32 cellular contexts compared by ENCODE assay signal in the genomic region with DNA sequence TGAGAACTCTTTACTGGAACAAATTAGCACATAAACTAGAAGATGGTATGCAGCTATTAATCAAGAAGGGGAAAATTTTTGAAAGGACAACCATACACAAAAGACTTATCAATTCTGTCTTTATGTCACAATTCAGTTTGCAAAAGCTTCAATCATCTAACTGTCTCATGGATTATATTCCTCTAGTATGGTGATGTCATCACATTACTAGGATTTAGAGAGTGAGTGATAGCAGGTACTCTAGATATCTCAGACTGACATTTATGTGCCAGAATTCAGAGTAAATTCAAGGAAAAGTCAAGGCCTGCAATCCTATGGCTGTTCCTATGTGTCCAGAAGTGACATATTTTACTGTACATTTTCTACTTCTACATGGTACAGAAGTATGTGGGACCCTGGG.
"Had no signal": no experiment of that assay in that cellular context is flagged by ENCODE, and none has a peak within 500 bp of the region (broad histone marks: within the 10 kb centered on the region; RNA-seq: fewer than 3 reads in every experiment).

No MANE protein-coding gene starts in this region.

- H3K36me3 ChIP-seq: breast epithelium, cardiac muscle cell, colonic mucosa, esophagus squamous epithelium, gastroesophageal sphincter, heart right ventricle had no signal

- DNase-seq: activated CD4-positive, alpha-beta memory T cell treated with anti-CD3 and anti-CD28 coated beads for 36 hours; activated CD4-positive, alpha-beta T cell treated with anti-CD3 and anti-CD28 coated beads for 36 hours; activated CD4-positive, alpha-beta T cell treated with anti-CD3 and anti-CD28 coated beads, Interleukin-2, amount 10 ng/mL, durations not matched to agents 24 days and 14 days; activated CD4-positive, CD25-positive, alpha-beta regulatory T cell; activated CD4-positive, CD25-positive, alpha-beta regulatory T cell treated with anti-CD3 and anti-CD28 coated beads, Interleukin-2, amount 50 U/mL, for 72 hours; activated CD8-positive, alpha-beta memory T cell treated with anti-CD3 and anti-CD28 coated beads, Interleukin-2, amount 10 ng/mL, durations not matched to agents 7 days and 5 days; activated CD8-positive, alpha-beta memory T cell treated with anti-CD3 and anti-CD28 coated beads, Interleukin-2, amount 50 U/mL, for 48 hours; activated CD8-positive, alpha-beta T cell treated with anti-CD3 and anti-CD28 coated beads, Interleukin-2, amount 10 ng/mL, durations not matched to agents 7 days and 5 days; activated gamma-delta T cell; activated naive CD4-positive, alpha-beta T cell; activated naive CD4-positive, alpha-beta T cell treated with anti-CD3 and anti-CD28 coated beads, Interleukin-2, amount 50 U/mL, for 16 hours; activated T-cell treated with anti-CD3 and anti-CD28 coated beads for 4 hours; activated T-cell treated with anti-CD3 and anti-CD28 coated beads, Interleukin-2, amount 50 U/mL, for 24 hours; activated T-cell treated with anti-CD3 and anti-CD28 coated beads, Interleukin-2, amount 50 U/mL, for 72 hours; amniotic stem cell; aorta; central memory CD4-positive, alpha-beta T cell; cerebellar nuclear complex; colonic mucosa; effector CD8-positive, alpha-beta T cell; esophagus squamous epithelium; foreskin melanocyte; heart right ventricle; T-helper 1 cell; T-helper 17 cell; T1000 had no signal

- H3K27ac ChIP-seq: breast epithelium, cardiac muscle cell, colonic mucosa, epithelial cell of prostate, esophagus squamous epithelium, gastroesophageal sphincter, heart right ventricle had no signal

- H3K9me3 ChIP-seq: breast epithelium, colonic mucosa, esophagus squamous epithelium had no signal

- H3K27me3 ChIP-seq: breast epithelium, cardiac muscle cell, colonic mucosa, esophagus squamous epithelium, gastroesophageal sphincter, heart right ventricle had no signal

- H3K4me3 ChIP-seq: breast epithelium, cardiac muscle cell, colonic mucosa, esophagus squamous epithelium, gastroesophageal sphincter, heart right ventricle had no signal

- FAIRE-seq: endometrium, endothelial cell of umbilical vein had no signal

- H3K4me1 ChIP-seq: breast epithelium, colonic mucosa, gastroesophageal sphincter, heart right ventricle had no signal
